8 cellular contexts compared by ENCODE assay signal in the genomic region with DNA sequence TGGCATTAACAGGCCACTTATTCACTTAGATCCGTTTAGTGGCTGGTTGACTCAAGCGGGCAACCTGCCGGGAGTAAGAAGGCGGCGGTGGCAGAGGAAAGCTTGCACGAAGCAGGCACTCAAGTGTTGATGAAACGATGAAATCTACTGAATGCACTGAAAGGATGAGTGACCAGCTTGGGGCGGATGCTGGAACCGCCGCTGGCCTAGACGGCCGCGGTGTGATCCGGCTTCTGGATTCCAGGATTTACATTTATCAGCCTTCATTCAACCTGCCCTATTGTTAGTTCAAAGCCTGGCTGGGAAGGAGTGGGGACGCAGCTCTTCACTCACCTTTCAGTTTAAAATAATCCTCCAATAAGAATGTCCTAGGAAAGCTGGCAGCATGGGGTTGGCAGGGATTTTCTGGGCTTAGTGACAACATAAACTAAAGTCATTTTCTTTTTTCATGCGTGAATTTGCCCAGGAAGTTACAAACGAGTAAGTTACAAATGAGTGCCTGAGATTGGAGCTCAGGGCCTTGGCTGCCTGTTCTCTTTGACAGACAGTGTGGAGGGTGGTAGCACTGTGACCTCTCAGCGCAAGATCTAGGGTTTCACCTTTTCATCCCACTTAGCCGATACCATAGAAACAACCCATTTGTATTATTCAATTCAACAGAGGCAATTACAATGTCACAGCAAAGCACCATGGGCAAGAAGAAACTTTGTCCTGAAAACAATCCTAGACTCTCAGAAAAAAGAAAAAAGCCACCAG. TPM values are rescaled to one million over a fixed set of nuclear protein-coding genes. Genes with fewer than 3 reads are reported as not detected.
DNase-seq lines count a peak whose midpoint lies in the region; ATAC-seq and TF ChIP-seq lines count a peak whose summit lies in the region.

No MANE protein-coding gene starts in this region.

- no peaks in the 10 kb centered on the region for H3K79me1 ChIP-seq in mesenchymal stem cell (replicated peaks; ENCODE audit: low read length, poor library complexity, severe bottlenecking)

- H3K18ac ChIP-seq in mesenchymal stem cell (ENCODE audit: low read depth in 1 of 2, low read length in 2 of 2) = no peak overlapping the region

- H3K27me3 ChIP-seq in GM23338 (ENCODE audit: insufficient read depth) (peaks cover 3% of the 10 kb centered on the region; the same call in 1 of the 2 replicates), mesenchymal stem cell (ENCODE audit: control insufficient read depth in 1 of 2, insufficient read depth in 1 of 2, low read length in 2 of 2) (peaks cover 0 to 23% of the 10 kb centered on the region in 2 experiments)

- H3K27ac Mint-ChIP-seq in GM23338 = peak overlapping the region; percentile 89

- no peaks in the 10 kb centered on the region for H3K9me3 ChIP-seq in mesenchymal stem cell (ENCODE audit: control insufficient read depth, low read length)

- peak; percentile 91 for DNase-seq in GM23338 (ENCODE audit: low spot score)
- DNase-seq in NCI-H2227 (lab: John Stamatoyannopoulos, UW; ENCODE audit: unreplicated experiment) = peak; percentile 68
- DNase-seq in coronary artery (ENCODE audit: low spot score) = no peak
- DNase-seq in mesenchymal stem cell = peak; percentile 38
- DNase-seq in KG1 (lab: John Stamatoyannopoulos, UW) = no peak
- no peak for DNase-seq in inferior parietal cortex (ENCODE audit: extremely low spot score)
- no peak for DNase-seq in putamen (ENCODE audit: low spot score)

- H3K4me1 ChIP-seq in GM23338 (ENCODE audit: insufficient read depth) (peaks cover 55% of the 10 kb centered on the region), mesenchymal stem cell (ENCODE audit: control insufficient read depth, insufficient read depth, low read depth, low read length) (peaks cover 4% of the 10 kb centered on the region)

- peak overlapping the region; percentile 74 for H3K27ac ChIP-seq in GM23338 (ENCODE audit: low read depth)
- H3K27ac ChIP-seq in coronary artery = no peak overlapping the region
- H3K27ac ChIP-seq in mesenchymal stem cell (ENCODE audit: low read length, poor library complexity, severe bottlenecking) = no peak overlapping the region

- H3K4me1 Mint-ChIP-seq in GM23338 = peaks cover 53% of the 10 kb centered on the region

- no peak overlapping the region for H2AK5ac ChIP-seq in mesenchymal stem cell (ENCODE audit: low read length, severe bottlenecking)

- no peak overlapping the region for H3K14ac ChIP-seq in mesenchymal stem cell (ENCODE audit: low read length in 2 of 2)

- no peak overlapping the region for H2BK120ac ChIP-seq in mesenchymal stem cell (ENCODE audit: low read depth, low read length)

- H3K4me2 ChIP-seq in GM23338 (peak overlapping the region; percentile 65), mesenchymal stem cell (ENCODE audit: low read length, poor library complexity, severe bottlenecking) (no peak overlapping the region)

- H3K4ac ChIP-seq in mesenchymal stem cell (ENCODE audit: low read depth in 1 of 2, low read length in 2 of 2) = no peak overlapping the region

- H2BK12ac ChIP-seq in mesenchymal stem cell (ENCODE audit: low read length in 2 of 2) = no peak overlapping the region

- H4K91ac ChIP-seq in mesenchymal stem cell (ENCODE audit: low read length) = no peak overlapping the region

- ATAC-seq in GM23338 (peak; percentile 68), HG03045 (IDR thresholded peaks at IDR 0.05; ENCODE audit: unreplicated experiment) (no peak)

- H3K9me2 ChIP-seq in GM23338 (ENCODE audit: insufficient read depth) = no peaks in the 10 kb centered on the region

- H3K36me3 ChIP-seq in GM23338 (ENCODE audit: insufficient read depth) (no peaks in the 10 kb centered on the region), mesenchymal stem cell (ENCODE audit: control insufficient read depth in 1 of 2, insufficient read depth in 2 of 2, low read depth in 1 of 2, low read length in 2 of 2) (no peaks in the 10 kb centered on the region)

- no peaks in the 10 kb centered on the region for H3K36me3 Mint-ChIP-seq in GM23338 (ENCODE audit: low read depth)

- WGBS in mesenchymal stem cell = 19% methylated on average over 18 of the region's 19 CpGs

- H3F3A ChIP-seq in GM23338 (replicated peaks; ENCODE audit: low read depth) = no peaks in the 10 kb centered on the region

- H3K79me2 ChIP-seq in GM23338 (replicated peaks; ENCODE audit: insufficient read depth) = peaks cover 30% of the 10 kb centered on the region

- H2BK15ac ChIP-seq in mesenchymal stem cell (ENCODE audit: low read depth, poor library complexity, severe bottlenecking) = no peak overlapping the region

- H3K23ac ChIP-seq in mesenchymal stem cell (ENCODE audit: low read length in 2 of 2) = no peak overlapping the region

- H2AFZ ChIP-seq in GM23338 (no peak overlapping the region), mesenchymal stem cell (ENCODE audit: low read depth, low read length) (no peak overlapping the region)

- no peak overlapping the region for H4K8ac ChIP-seq in mesenchymal stem cell (ENCODE audit: low read length)

- H3K27me3 Mint-ChIP-seq in GM23338 (ENCODE audit: insufficient read depth, low read depth, poor library complexity) = peaks cover 15% of the 10 kb centered on the region

- peak overlapping the region; percentile 76 for H3K4me3 Mint-ChIP-seq in GM23338

- H3K4me3 ChIP-seq in GM23338 = peak overlapping the region; percentile 88
- H3K4me3 ChIP-seq in coronary artery = peak overlapping the region; percentile 75
- no peak overlapping the region for H3K4me3 ChIP-seq in mesenchymal stem cell (ENCODE audit: insufficient read depth in 1 of 2, low read depth in 1 of 2, low read length in 2 of 2)

- no peak overlapping the region for H2BK5ac ChIP-seq in mesenchymal stem cell (ENCODE audit: low read depth, low read length, poor library complexity, severe bottlenecking)

- no peak overlapping the region for H3K9ac ChIP-seq in mesenchymal stem cell (ENCODE audit: low read length)

- TF ChIP-seq CTCF in GM23338 (conservative IDR thresholded peaks at IDR 0.05; ENCODE audit: low read depth in 2 of 2) (no peak), coronary artery (IDR thresholded peaks at IDR 0.05) (no peak)

- H3K9me3 Mint-ChIP-seq in GM23338 = no peaks in the 10 kb centered on the region

- no peaks in the 10 kb centered on the region; the same call in 1 of the 2 replicates for H4K20me1 ChIP-seq in GM23338 (replicated peaks; ENCODE audit: insufficient read depth)

TF ChIP-seq in GM23338, 12 proteins besides CTCF, POLR2A, EP300 and RAD21:
- TF ChIP-seq EZH2 (IDR thresholded peaks at IDR 0.05; ENCODE audit: low read depth, unreplicated experiment) (no peak), POLR2AphosphoS5 (IDR thresholded peaks at IDR 0.05; ENCODE audit: low read depth) (peak; percentile 51; the same call in 1 of the 2 replicates), JUNB (IDR thresholded peaks at IDR 0.05; ENCODE audit: unreplicated experiment) (no peak), CREB1 (CRISPR knock-in tag; IDR thresholded peaks at IDR 0.05; ENCODE audit: low read depth) (0 out of 2 replicates have a peak, but pooled peaks have one; percentile 11), STAT1 (IDR thresholded peaks at IDR 0.05; ENCODE audit: unreplicated experiment) (no peak)

RNA-seq across cellular contexts. Expression of a gene that starts 1.1 kb away (rescaled TPM):
- total RNA-seq in GM23338 (2014; rRNA removed; shearing (Covaris generic)) = 24.4 and 25.3 TPM in 2 replicates
- 7.1 and 8.1 TPM in 2 replicates for polyA plus RNA-seq in GM23338 (2016; fragmentation: Nextera tagmentation; extraction: Ambion mirVana)
- 0.76 TPM for polyA plus RNA-seq in mesenchymal stem cell (2013, experiment 1 of 2)
- polyA plus RNA-seq in mesenchymal stem cell (2013, experiment 2 of 2) = 0.70 TPM

Comparison
In these comparisons a context has a peak if more than half of its experiments do, and no peak if none do; other contexts are left out.
1. DNase-seq: peak in GM23338 (single experiment), NCI-H2227 (single experiment) and mesenchymal stem cell (single experiment); none in coronary artery (single experiment), KG1 (single experiment), inferior parietal cortex (single experiment) and putamen (single experiment).
2. H3K4me3 ChIP-seq: peak in GM23338 (single experiment) and coronary artery (single experiment); none in mesenchymal stem cell (0 of 2).